In the genomic region with DNA sequence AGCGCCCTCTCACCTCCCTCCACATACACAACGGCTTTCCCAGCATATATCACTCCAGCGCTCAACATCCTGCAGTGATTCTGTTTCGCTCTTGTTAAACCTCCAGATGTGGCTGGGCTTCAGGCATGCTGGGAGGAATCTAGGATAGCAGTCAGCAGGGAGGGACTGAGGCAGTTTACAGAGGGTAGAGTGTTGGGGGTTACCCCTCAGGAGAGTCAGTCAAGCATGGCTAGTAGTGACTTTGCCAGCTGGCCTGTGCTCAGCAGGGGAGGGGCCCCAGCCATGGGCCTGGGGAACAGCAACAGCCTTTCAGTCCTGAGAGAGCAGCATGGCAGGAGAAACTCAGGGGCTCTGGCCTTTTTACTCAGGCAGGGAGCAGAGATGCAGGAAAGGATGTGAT, we compare ENCODE assay signal across 1 cellular context.
TF ChIP-seq lines count a peak whose summit lies in the region.

No MANE protein-coding gene starts in this region.

TF ChIP-seq in H1, 55 proteins besides CTCF, POLR2A, EP300 and RAD21 (continued from another document):
- TF ChIP-seq SIN3A (conservative IDR thresholded peaks at IDR 0.05 in 1 of 2, IDR thresholded peaks at IDR 0.05 in 1 of 2; ENCODE audit: low read depth in 1 of 2, low read length in 2 of 2) = no peak
- no peak for TF ChIP-seq CBX8 (IDR thresholded peaks at IDR 0.05; ENCODE audit: borderline replicate concordance, low read depth, low read length)
- no peak for TF ChIP-seq HDAC2 (IDR thresholded peaks at IDR 0.05; ENCODE audit: borderline replicate concordance in 1 of 2, low read depth in 2 of 2, low read length in 2 of 2)
- no peak for TF ChIP-seq POLR2AphosphoS5 (IDR thresholded peaks at IDR 0.05; ENCODE audit: low read depth, low read length)
- TF ChIP-seq YY1 (IDR thresholded peaks at IDR 0.05; ENCODE audit: low read depth, low read length) = no peak
TF ChIP-seq in H1: peak in this region for 0.
